ENCODE assay signal across 1 cellular context in the genomic region with DNA sequence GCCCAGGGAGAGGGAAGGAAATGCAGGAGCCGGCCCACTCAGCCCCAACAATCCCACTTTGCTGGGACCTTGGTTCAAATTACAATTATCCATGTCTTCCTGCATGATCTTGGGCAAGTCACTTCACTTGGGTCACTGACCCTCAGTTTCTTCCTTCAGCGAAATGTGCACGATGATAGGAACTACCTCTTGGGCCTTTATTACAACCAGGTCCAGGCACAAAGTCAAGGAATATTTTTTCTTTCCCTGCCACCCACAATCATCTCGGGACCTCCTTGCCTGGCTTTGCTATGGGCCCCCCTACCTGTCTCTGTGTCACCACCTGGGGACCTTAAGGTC.
A peak's percentile ranks its signal among the peaks of the same experiment; 100 is the strongest.
TF ChIP-seq lines count a peak whose summit lies in the region.

No MANE protein-coding gene starts in this region.

TF ChIP-seq in H1, 55 proteins besides CTCF, POLR2A, EP300 and RAD21:
- TF ChIP-seq TBP (IDR thresholded peaks at IDR 0.05; ENCODE audit: low read depth, low read length): no peak
- peak; percentile 93 for TF ChIP-seq KDM1A (IDR thresholded peaks at IDR 0.05; ENCODE audit: borderline replicate concordance, low read length)
